ENCODE assay signal across 8 cellular contexts in the genomic region with DNA sequence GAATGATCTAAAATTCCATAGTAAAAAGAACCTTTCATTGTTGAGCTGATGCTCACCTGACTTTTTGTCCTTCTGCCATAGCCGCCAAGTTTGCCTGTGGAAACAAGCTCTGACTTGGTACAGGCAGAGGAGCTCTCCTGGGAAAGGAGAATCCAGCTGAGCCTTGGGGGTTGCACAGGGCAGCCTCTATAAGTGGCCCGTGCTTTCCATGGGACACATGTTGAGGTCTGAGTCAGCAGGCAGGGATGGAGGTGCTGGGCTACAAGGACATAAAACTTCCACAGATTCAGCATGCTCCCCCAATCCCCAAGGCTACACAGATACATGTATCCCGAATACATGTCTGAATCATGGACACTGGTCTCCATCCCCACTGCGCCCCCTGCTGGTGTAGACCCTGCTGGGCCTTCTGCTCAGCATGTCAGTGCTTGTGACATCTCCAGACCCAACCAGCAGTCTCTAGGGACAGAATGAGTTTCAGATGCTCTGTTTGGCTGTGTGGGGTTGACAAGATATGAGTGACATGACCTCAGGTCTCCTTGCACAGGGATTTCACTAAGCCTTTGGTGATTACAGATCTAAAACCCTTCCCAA.
A peak's percentile ranks its signal among the peaks of the same experiment; 100 is the strongest.
DNase-seq lines count a peak whose midpoint lies in the region; ATAC-seq, FAIRE-seq and TF ChIP-seq lines count a peak whose summit lies in the region.
"Not testable (repeated sequence)": the region's sequence is repeated elsewhere in the genome, so short reads cannot be mapped to it uniquely, and the experiment has no call there.

No MANE protein-coding gene starts in this region.

- not testable (repeated sequence) for DNase-seq in A673 (ENCODE audit: low spot score); bronchial epithelial cell (ENCODE audit: low read depth)
- DNase-seq in RKO (ENCODE audit: low spot score) (peak; percentile 7), memory B cell (ENCODE audit: low spot score in 2 of 2) (peak in 1 of 2 donors; percentile 23)

- TF ChIP-seq CTCF in A673 (conservative IDR thresholded peaks at IDR 0.05; ENCODE audit: low read depth, low read length) (0 out of 2 replicates have a peak, but pooled peaks have one; percentile 51), bronchial epithelial cell (IDR thresholded peaks at IDR 0.05; ENCODE audit: insufficient read depth, low read length, severe bottlenecking) (peak; percentile 17)

- not testable (repeated sequence) for H3K4me3 ChIP-seq in A673 (ENCODE audit: low read depth, low read length, poor library complexity, severe bottlenecking); bronchial epithelial cell (ENCODE audit: low read depth, low read length)

- not testable (repeated sequence) for H3K27ac Mint-ChIP-seq in memory B cell

- H3K27ac ChIP-seq in A673 (ENCODE audit: low read depth, low read length, poor library complexity, severe bottlenecking) = not testable (repeated sequence)

- H3K36me3 ChIP-seq in A673 (ENCODE audit: insufficient read depth, low read length, poor library complexity, severe bottlenecking); bronchial epithelial cell (ENCODE audit: control insufficient read depth, insufficient read depth, low read length): not testable (repeated sequence)

- intact Hi-C loops in A673 (cut with micrococcal nuclease; ENCODE audit: unreplicated experiment) = not testable (repeated sequence)

- peaks cover 17% of the 10 kb centered on the region for H3K4me1 Mint-ChIP-seq in memory B cell

- H3K9me3 ChIP-seq in A673 (ENCODE audit: low read depth, low read length, poor library complexity, severe bottlenecking) = not testable (repeated sequence)

- POLR2A ChIA-PET in A673 (lab: Charles Lee; ENCODE audit: low non-redundant PET) = not testable (repeated sequence)

- not testable (repeated sequence) for H3K36me3 Mint-ChIP-seq in memory B cell

- H3K9me3 Mint-ChIP-seq in memory B cell = not testable (repeated sequence)

- not testable (repeated sequence) for H3K4me3 Mint-ChIP-seq in memory B cell

- H3K27me3 Mint-ChIP-seq in memory B cell = not testable (repeated sequence)

- ATAC-seq in GM18517 (IDR thresholded peaks at IDR 0.05; ENCODE audit: unreplicated experiment) (peak; percentile 97), GM21367 (IDR thresholded peaks at IDR 0.05; ENCODE audit: unreplicated experiment) (peak; percentile 89), HG02759 (IDR thresholded peaks at IDR 0.05; ENCODE audit: unreplicated experiment) (peak; percentile 98), HG03378 (IDR thresholded peaks at IDR 0.05; ENCODE audit: unreplicated experiment) (peak; percentile 99), memory B cell (ENCODE audit: low read depth) (peak; percentile 96)

- not testable (repeated sequence) for BruUV-seq in A673 (replicated peaks; lab: Mats Ljungman, UMichigan)

- H3K4me1 ChIP-seq in A673 (ENCODE audit: insufficient read depth, low read length, poor library complexity, severe bottlenecking) = not testable (repeated sequence)

- peak; percentile 36 for FAIRE-seq in bronchial epithelial cell (lab: Jason Lieb, UNC)

- not testable (repeated sequence) for H3K27me3 ChIP-seq in A673 (replicated peaks; ENCODE audit: insufficient read depth, low read depth, low read length, poor library complexity); bronchial epithelial cell (ENCODE audit: control insufficient read depth, insufficient read depth, low read length)

- CTCF ChIA-PET in A673 (lab: Charles Lee) = not testable (repeated sequence)
